11 cellular contexts compared by ENCODE assay signal in the genomic region with DNA sequence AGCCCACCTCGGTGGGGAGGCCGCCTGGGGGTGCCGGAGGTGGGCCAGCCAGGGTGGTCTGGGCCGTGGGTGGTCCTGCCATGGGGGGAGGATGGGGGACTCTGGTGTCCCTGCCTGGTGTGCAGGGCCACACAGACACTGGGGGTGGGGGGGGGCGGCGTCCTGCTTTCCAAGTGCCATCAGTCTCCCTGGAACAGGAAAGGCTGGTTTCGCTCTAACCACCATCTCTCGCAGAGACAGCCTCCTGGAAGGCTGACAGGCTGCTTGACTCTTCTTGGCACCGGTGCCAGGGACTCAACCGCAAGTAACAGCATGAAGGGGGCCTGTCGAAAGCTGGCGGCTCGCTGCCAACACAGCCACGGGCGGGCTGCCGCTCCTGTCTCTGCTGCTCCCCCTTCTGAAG. TPM values are rescaled to one million over a fixed set of nuclear protein-coding genes. Genes with fewer than 3 reads are reported as not detected.
DNase-seq lines count a peak whose midpoint lies in the region; ATAC-seq, FAIRE-seq and TF ChIP-seq lines count a peak whose summit lies in the region.
"Had no signal": no experiment of that assay in that cellular context is flagged by ENCODE, and none has a peak within 500 bp of the region (broad histone marks: within the 10 kb centered on the region; RNA-seq: fewer than 3 reads in every experiment).

No MANE protein-coding gene starts in this region.

- TF ChIP-seq CTCF in LNCaP clone FGC (IDR thresholded peaks at IDR 0.05; ENCODE audit: control insufficient read depth, extremely low read depth, insufficient read depth) = no peak
- TF ChIP-seq CTCF in mammary epithelial cell (conservative IDR thresholded peaks at IDR 0.05 in 1 of 2, IDR thresholded peaks at IDR 0.05 in 1 of 2; ENCODE audit: extremely low read depth in 1 of 2, insufficient read depth in 1 of 2, low read depth in 1 of 2, low read length in 2 of 2) = no peak
- no peak for TF ChIP-seq CTCF in HepG2 (CRISPR knock-in tag; IDR thresholded peaks at IDR 0.05)

- H2AFZ ChIP-seq in mammary epithelial cell (ENCODE audit: low read depth, low read length) (no peak overlapping the region), HepG2 (ENCODE audit: low read length) (no peak overlapping the region)

- no peaks in the 10 kb centered on the region for H3K27me3 ChIP-seq in mammary epithelial cell (ENCODE audit: insufficient read depth, low read length)
- no peaks in the 10 kb centered on the region for H3K27me3 ChIP-seq in muscle layer of colon (ENCODE audit: control insufficient read depth in 1 of 2, insufficient read depth in 2 of 2, low read length in 2 of 2)
- H3K27me3 ChIP-seq in HepG2 (ENCODE audit: control insufficient read depth in 1 of 2, insufficient read depth in 2 of 2, low read length in 2 of 2) = peaks cover 3 to 24% of the 10 kb centered on the region in 2 experiments; a peak in 4 of 5 replicates

- no peak for ATAC-seq in HG03521 (IDR thresholded peaks at IDR 0.05; ENCODE audit: unreplicated experiment)
- ATAC-seq in HepG2 = no peak
- no peak for ATAC-seq in GM18505 (IDR thresholded peaks at IDR 0.05; ENCODE audit: unreplicated experiment)

- H4K20me1 ChIP-seq in mammary epithelial cell (ENCODE audit: insufficient read depth, low read length) = no peaks in the 10 kb centered on the region
- H4K20me1 ChIP-seq in HepG2 (ENCODE audit: insufficient read depth, low read length) = no peaks in the 10 kb centered on the region

- TF ChIP-seq POLR2A in HepG2 (IDR thresholded peaks at IDR 0.05; ENCODE audit: insufficient read depth in 1 of 2, low read depth in 2 of 2, low read length in 2 of 2) (no peak), GM18505 (IDR thresholded peaks at IDR 0.05; ENCODE audit: borderline replicate concordance, extremely low read depth, insufficient read depth, insufficient read length) (no peak)

- H3K9ac ChIP-seq in mammary epithelial cell (ENCODE audit: insufficient read depth, low read length) = no peak overlapping the region
- H3K9ac ChIP-seq in muscle layer of colon (ENCODE audit: low read length) = no peak overlapping the region
- H3K9ac ChIP-seq in HepG2 (ENCODE audit: insufficient read depth, low read depth, low read length) = no peak overlapping the region

- POLR2A ChIA-PET in HepG2 (lab: Yijun Ruan, JAX) = no interaction called here

- dilution Hi-C loops in mammary epithelial cell (cut with HindIII; ENCODE audit: low sequenced_read_pairs) = no loop called here

- no peak for TF ChIP-seq EP300 in HepG2 (IDR thresholded peaks at IDR 0.05; ENCODE audit: low read depth in 2 of 2, low read length in 2 of 2)
- TF ChIP-seq EP300 in HepG2 (CRISPR knock-in tag; IDR thresholded peaks at IDR 0.05; ENCODE audit: borderline replicate concordance) = no peak

- in situ Hi-C loops in mammary epithelial cell (cut with MboI; ENCODE audit: low sequenced_read_pairs in 2 of 2) = loop anchor here in 1 of 2 donors (25.0 kb wide), 1 partner anchor 939 kb away; no protein-coding TSS in a partner anchor
- in situ Hi-C loops in HepG2 (cut with HindIII; ENCODE audit: extremely low pct_ligation_motif_present, low pct_unique_long_range_greater_than_20kb) = no loop called here

- H3K4me3 ChIP-seq in LNCaP clone FGC (ENCODE audit: low read depth, low read length) (no peak overlapping the region), mammary epithelial cell (replicated peaks in 1 of 3; ENCODE audit: insufficient read depth in 1 of 3, low read depth in 2 of 3, low read length in 3 of 3) (no peak overlapping the region), muscle layer of colon (ENCODE audit: low read depth in 1 of 2, low read length in 2 of 2) (no peak overlapping the region), HepG2 (replicated peaks in 1 of 3; ENCODE audit: insufficient read depth in 1 of 3, low read depth in 2 of 3, low read length in 3 of 3) (no peak overlapping the region)

- DNase-seq in AG08395 (ENCODE audit: low spot score) = peak; percentile 53
- DNase-seq in LNCaP clone FGC (ENCODE audit: low read depth) = peak; percentile 41
- peak; percentile 55 for DNase-seq in mammary epithelial cell
- no peak for DNase-seq in stimulated activated CD4-positive, alpha-beta T cell treated with anti-CD3 and anti-CD28 coated beads, Interleukin-2, amount 100 ng/mL, for 24 hours
- DNase-seq in HepG2 (ENCODE audit: low spot score) = no peak
- DNase-seq: ACHN, aorta had no signal

- H3K4me2 ChIP-seq in mammary epithelial cell (ENCODE audit: insufficient read depth, low read depth, low read length) (peak overlapping the region; percentile 33), HepG2 (ENCODE audit: low read depth, low read length) (no peak overlapping the region)

- H3K79me2 ChIP-seq in mammary epithelial cell (ENCODE audit: insufficient read depth, low read length) (no peaks in the 10 kb centered on the region), HepG2 (ENCODE audit: insufficient read depth, low read length) (no peaks in the 10 kb centered on the region)

- CTCF ChIA-PET in mammary epithelial cell (lab: Charles Lee; ENCODE audit: low non-redundant PET) = no interaction called here
- CTCF ChIA-PET in HepG2 (lab: Yijun Ruan, JAX; ENCODE audit: low intra/inter-chr PET ratio, low total read pairs) = no interaction called here

- H3K9me3 ChIP-seq in mammary epithelial cell (replicated peaks; ENCODE audit: insufficient read depth, low read length) = peaks cover 6% of the 10 kb centered on the region
- H3K9me3 ChIP-seq in muscle layer of colon (ENCODE audit: low read length) = no peaks in the 10 kb centered on the region
- peaks cover 5% of the 10 kb centered on the region; the same call in 1 of the 2 replicates for H3K9me3 ChIP-seq in HepG2 (ENCODE audit: low read length)

- peaks cover 7% of the 10 kb centered on the region for H3K4me1 ChIP-seq in mammary epithelial cell (ENCODE audit: insufficient read depth, low read length)
- peaks cover 45% of the 10 kb centered on the region for H3K4me1 ChIP-seq in muscle layer of colon (ENCODE audit: insufficient read depth, low read length)
- no peaks in the 10 kb centered on the region for H3K4me1 ChIP-seq in HepG2 (ENCODE audit: insufficient read depth, low read length)

- no peak for TF ChIP-seq RAD21 in HepG2 (CRISPR knock-in tag; IDR thresholded peaks at IDR 0.05)

- H3K27ac ChIP-seq in mammary epithelial cell (ENCODE audit: insufficient read depth, low read depth, low read length) (no peak overlapping the region), muscle layer of colon (ENCODE audit: low read depth, low read length) (peak overlapping the region; percentile 35), HepG2 (ENCODE audit: extremely low read length, insufficient read depth, low read length) (no peak overlapping the region)

- no peak for FAIRE-seq in HepG2 (lab: Jason Lieb, UNC)
- FAIRE-seq: endothelial cell of umbilical vein had no signal

- H3K36me3 ChIP-seq in mammary epithelial cell (ENCODE audit: insufficient read depth, low read length) (no peaks in the 10 kb centered on the region), muscle layer of colon (ENCODE audit: insufficient read depth, low read length) (peaks cover 63% of the 10 kb centered on the region), HepG2 (replicated peaks in 1 of 2; ENCODE audit: control insufficient read depth in 1 of 2, insufficient read depth in 2 of 2, low read length in 2 of 2) (no peaks in the 10 kb centered on the region)

- 5% methylated on average over 4 of the region's 16 CpGs for WGBS in mammary epithelial cell (ENCODE audit: low coverage, missing lambda C conversion rate)
- WGBS in HepG2 (ENCODE audit: low lambda C conversion rate) = 82% methylated on average over 3 of the region's 16 CpGs

- intact Hi-C loops in mammary epithelial cell (cut with micrococcal nuclease) = no loop called here
- intact Hi-C loops in HepG2 (cut with micrococcal nuclease; ENCODE audit: unreplicated experiment) = no loop called here

- BruUV-seq in mammary epithelial cell (replicated peaks; lab: Mats Ljungman, UMichigan) (no TSS peak), HepG2 (replicated peaks; lab: Mats Ljungman, UMichigan) (no TSS peak)

TF ChIP-seq in HepG2, 621 proteins besides CTCF, POLR2A, EP300 and RAD21:
- TF ChIP-seq MED1 (CRISPR knock-in tag; IDR thresholded peaks at IDR 0.05) = no peak
- TF ChIP-seq ZNF691 (CRISPR knock-in tag; IDR thresholded peaks at IDR 0.05; ENCODE audit: borderline replicate concordance, low read depth) = no peak
- TF ChIP-seq ZFY (CRISPR knock-in tag; IDR thresholded peaks at IDR 0.05) = no peak
- TF ChIP-seq BORCS8-MEF2B (CRISPR knock-in tag; IDR thresholded peaks at IDR 0.05) = no peak
- TF ChIP-seq ZNF382 (CRISPR knock-in tag; IDR thresholded peaks at IDR 0.05; ENCODE audit: borderline replicate concordance) = no peak

RNA-seq across cellular contexts. Expression of gene RGMA, which starts 40.3 kb away (rescaled TPM):
- under 1 TPM; 0.64 to 0.83 TPM for total RNA-seq in mammary epithelial cell
- polyA plus RNA-seq in mammary epithelial cell = 0.14 TPM
- polyA minus RNA-seq in mammary epithelial cell = not detected
- not detected in 2 replicates for total RNA-seq in HepG2 (2016; rRNA removed; fragmentation: Illumina TruSeq; extraction: Trizol)
- not detected in 2 replicates for total RNA-seq in HepG2 (2016; cell fraction: cytosol; rRNA removed; fragmentation: Illumina TruSeq; extraction: Trizol; ENCODE audit: low read depth)
- not detected in 2 replicates for total RNA-seq in HepG2 (2016; cell fraction: insoluble cytoplasmic fraction; rRNA removed; fragmentation: Illumina TruSeq; extraction: Trizol)
- not detected in 2 replicates for total RNA-seq in HepG2 (2016; cell fraction: membrane; rRNA removed; fragmentation: Illumina TruSeq; extraction: Trizol)
- not detected in 2 replicates for total RNA-seq in HepG2 (2016; cell fraction: nucleus; rRNA removed; fragmentation: Illumina TruSeq; extraction: Trizol)
- not detected in 2 replicates for polyA plus RNA-seq in HepG2 (2011; rRNA removed)
- polyA plus RNA-seq in HepG2 (2011; cell fraction: cytosol; rRNA removed) = not detected in 2 replicates
- not detected in 2 replicates for polyA plus RNA-seq in HepG2 (2011; cell fraction: nucleus; rRNA removed)
- polyA plus RNA-seq in HepG2 (2012) = 0.08 and 0.16 TPM in 2 replicates
- polyA plus RNA-seq in HepG2 (2016; cell fraction: cytosol; fragmentation: Illumina TruSeq; extraction: Trizol; ENCODE audit: low read depth) = not detected in 2 replicates
- polyA plus RNA-seq in HepG2 (2016; cell fraction: insoluble cytoplasmic fraction; fragmentation: Illumina TruSeq; extraction: Trizol; ENCODE audit: low read depth) = not detected in 2 replicates
- polyA plus RNA-seq in HepG2 (2016; cell fraction: membrane; fragmentation: Illumina TruSeq; extraction: Trizol; ENCODE audit: low read depth) = not detected in 2 replicates
- polyA plus RNA-seq in HepG2 (2016; cell fraction: nucleus; fragmentation: Illumina TruSeq; extraction: Trizol; ENCODE audit: insufficient read depth, low read depth) = not detected in 2 replicates
- polyA minus RNA-seq in HepG2 (2011; rRNA and poly(A)+ RNA removed; ENCODE audit: low replicate concordance) = 0.02 TPM in 1 of 2 replicates, not detected in the other
- polyA minus RNA-seq in HepG2 (2011; cell fraction: cytosol; rRNA and poly(A)+ RNA removed) = not detected in 2 replicates
- polyA minus RNA-seq in HepG2 (2011; cell fraction: nucleus; rRNA and poly(A)+ RNA removed) = not detected in 2 replicates

Comparison
In these comparisons a context has a peak if more than half of its experiments do, and no peak if none do; other contexts are left out.
1. DNase-seq: peak in AG08395 (single experiment), LNCaP clone FGC (single experiment) and mammary epithelial cell (single experiment); none in stimulated activated CD4-positive, alpha-beta T cell treated with anti-CD3 and anti-CD28 coated beads, Interleukin-2, amount 100 ng/mL, for 24 hours (0 of 2) and HepG2 (single experiment).